1 cellular context compared by ENCODE assay signal in genomic region chr9:87122947-87123685, GRCh38.
TF ChIP-seq lines count a peak whose summit lies in the region.

No MANE protein-coding gene starts in this region.

TF ChIP-seq in GM23338, 12 proteins besides CTCF, POLR2A, EP300 and RAD21 (continued from another document):
- no peak for TF ChIP-seq ZNF462 (CRISPR knock-in tag; IDR thresholded peaks at IDR 0.05)
